In the genomic region with DNA sequence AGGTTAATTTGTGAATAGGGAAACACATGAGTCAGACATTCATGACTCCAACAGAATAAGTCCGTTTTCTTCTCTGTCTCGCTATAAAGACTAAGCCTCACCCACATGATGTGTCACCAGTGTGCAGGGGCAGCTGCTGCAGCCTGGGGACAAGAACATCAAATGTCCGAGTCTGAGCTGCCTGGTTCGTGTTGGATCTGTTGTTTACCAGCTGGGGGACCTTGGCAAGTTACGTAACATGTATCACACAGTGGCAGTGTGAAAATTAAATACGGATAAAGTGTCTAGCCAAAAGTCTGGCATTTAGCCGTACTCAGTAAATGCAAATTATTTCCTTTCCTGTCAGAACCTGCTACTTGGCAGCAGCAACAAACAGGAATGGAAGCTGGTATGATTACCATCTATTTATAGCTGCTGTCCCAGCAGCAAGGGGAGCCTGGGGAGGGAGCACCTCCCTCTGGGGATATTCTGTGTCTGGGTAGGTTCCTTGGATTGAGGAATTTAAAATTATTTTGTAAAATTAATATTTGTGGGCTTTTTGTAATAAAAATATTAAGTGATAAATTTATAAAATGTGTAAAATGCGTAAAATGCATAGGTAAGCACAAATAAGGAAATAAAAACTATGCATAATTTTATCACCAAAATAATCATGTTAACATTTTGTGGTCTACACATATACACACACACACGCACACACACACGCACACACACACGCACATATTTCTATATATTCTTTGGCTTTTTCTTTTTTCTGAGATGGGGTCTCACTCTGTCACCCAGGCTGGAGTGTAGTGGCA, we compare ENCODE assay signal across 9 cellular contexts. TPM values are rescaled to one million over a fixed set of nuclear protein-coding genes. Genes with fewer than 3 reads are reported as not detected.
DNase-seq lines count a peak whose midpoint lies in the region; ATAC-seq and TF ChIP-seq lines count a peak whose summit lies in the region.
"Had no signal": no experiment of that assay in that cellular context is flagged by ENCODE, and none has a peak within 500 bp of the region (broad histone marks: within the 10 kb centered on the region; RNA-seq: fewer than 3 reads in every experiment).

No MANE protein-coding gene starts in this region.

- no peak overlapping the region for H3K4me3 ChIP-seq in fibroblast of villous mesenchyme (ENCODE audit: low read depth, low read length)

- TF ChIP-seq CTCF in fibroblast of villous mesenchyme (IDR thresholded peaks at IDR 0.05; ENCODE audit: insufficient read depth, low read depth, low read length) (no peak), omental fat pad (IDR thresholded peaks at IDR 0.05) (no peak)

- DNase-seq in GM03348 (ENCODE audit: low spot score) (peak; percentile 32), RPMI7951 (ENCODE audit: low read depth) (peak; percentile 79), fibroblast of villous mesenchyme (ENCODE audit: low read depth) (peak; percentile 12), pons (ENCODE audit: low spot score) (peak; percentile 92), omental fat pad (ENCODE audit: low spot score) (no peak)
- no peak for DNase-seq in stimulated activated naive CD4-positive, alpha-beta T cell treated with Interleukin-2 at 50 U/mL for 16 hours (lab: John Stamatoyannopoulos, UW)
- DNase-seq: NCI-H187 had no signal

- ATAC-seq in HG03139 (IDR thresholded peaks at IDR 0.05; ENCODE audit: unreplicated experiment), result no peak
- ATAC-seq in HG03342 (IDR thresholded peaks at IDR 0.05; ENCODE audit: unreplicated experiment), result no peak
- ATAC-seq in omental fat pad (ENCODE audit: low FRiP score), result no peak

RNA-seq across cellular contexts. Expression of gene CLDN25, which starts 1.3 kb away (rescaled TPM):
- total RNA-seq in RPMI7951 (2014; rRNA removed; shearing (Covaris generic)), result not detected in 2 replicates
- not detected in 2 replicates for total RNA-seq in fibroblast of villous mesenchyme
- total RNA-seq in omental fat pad, result not detected

RNA-seq across cellular contexts. Expression of gene ZW10, which starts 4.8 kb away (rescaled TPM):
- 39.4 and 46.1 TPM in 2 replicates for total RNA-seq in RPMI7951 (2014; rRNA removed; shearing (Covaris generic))
- 18.0 and 23.7 TPM in 2 replicates for total RNA-seq in fibroblast of villous mesenchyme
- total RNA-seq in omental fat pad, result 10 to 100 TPM in 2 of 4 donors, 1 to 10 TPM in 2; 9.6 to 12.6 (median 10.3) TPM

Comparison
In these comparisons a context has a peak if more than half of its experiments do, and no peak if none do; other contexts are left out.
1. DNase-seq: peak in GM03348 (single experiment), RPMI7951 (single experiment), fibroblast of villous mesenchyme (single experiment) and pons (single experiment); none in omental fat pad (single experiment) and stimulated activated naive CD4-positive, alpha-beta T cell treated with Interleukin-2 at 50 U/mL for 16 hours (single experiment).